ENCODE assay signal across 8 cellular contexts in the genomic region with DNA sequence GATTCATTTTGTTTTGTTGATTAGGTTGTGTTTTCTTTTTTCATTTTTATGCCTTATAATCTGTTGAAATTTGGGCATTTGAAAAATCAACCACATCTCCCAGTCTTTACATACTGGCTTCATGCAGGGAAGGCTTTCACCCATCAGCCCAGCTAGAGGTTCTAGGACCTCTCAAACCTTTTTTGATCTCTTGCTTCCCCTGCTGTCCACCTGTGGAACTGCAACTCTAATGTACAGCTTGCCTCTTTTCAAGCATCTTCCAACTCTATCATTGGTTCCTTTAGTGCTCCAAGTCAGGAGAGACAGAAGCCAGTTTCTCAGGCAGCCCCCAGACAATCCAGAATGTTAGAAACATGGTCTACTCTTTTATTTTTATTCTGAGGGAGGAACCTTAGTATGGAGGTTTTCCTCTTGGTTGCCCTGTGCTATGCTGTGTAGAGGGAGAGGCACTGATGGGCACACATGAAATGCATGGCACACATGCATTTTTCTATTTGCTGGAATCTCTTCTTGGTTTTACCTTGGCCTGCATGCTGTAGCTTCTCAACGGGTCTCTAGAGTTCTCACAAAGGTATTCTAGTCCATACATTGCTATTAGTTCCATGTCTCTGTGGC.
DNase-seq lines count a peak whose midpoint lies in the region; ATAC-seq and TF ChIP-seq lines count a peak whose summit lies in the region.

No MANE protein-coding gene starts in this region.

- intact Hi-C loops in sigmoid colon (cut with DNase I): no loop called here

- H2BK120ac ChIP-seq in H9 (ENCODE audit: low read depth, low read length, poor library complexity, severe bottlenecking): no peak overlapping the region

- no CpG with 5 or more reads among the region's 1 CpG for WGBS in H9 (ENCODE audit: extremely low coverage, insufficient read length, low lambda C conversion rate)
- WGBS in sigmoid colon, 2 donors: 46 to 64% methylated on average over 1 of the region's 1 CpG

- no peak overlapping the region for H2BK15ac ChIP-seq in H9 (ENCODE audit: low read depth, low read length)

- no peak overlapping the region for H3K27ac ChIP-seq in H9 (ENCODE audit: insufficient read length, low read depth, low read length)
- H3K27ac ChIP-seq in sigmoid colon: no peak overlapping the region

- H3K9me3 Mint-ChIP-seq in activated T-cell treated with anti-CD3 and anti-CD28 coated beads, Interleukin-2, amount 50 U/mL, for 72 hours: peaks cover 13 to 17% of the 10 kb centered on the region in 2 donors
- H3K9me3 Mint-ChIP-seq in activated T-cell treated with anti-CD3 and anti-CD28 coated beads, Interleukin-2, amount 50 U/mL, for 4 hours: peaks cover 17% of the 10 kb centered on the region
- H3K9me3 Mint-ChIP-seq in H9 (peaks cover 3 to 11% of the 10 kb centered on the region in 2 experiments; a peak in 4 of 5 replicates), osteocyte (ENCODE audit: unreplicated experiment) (peaks cover 10% of the 10 kb centered on the region)

- H3K9me3 ChIP-seq in H9 (ENCODE audit: control insufficient read depth, low read depth, low read length) (no peaks in the 10 kb centered on the region), sigmoid colon (no peaks in the 10 kb centered on the region)

- no peak overlapping the region for H2AK5ac ChIP-seq in H9 (ENCODE audit: insufficient read length, low read length)

- no peaks in the 10 kb centered on the region for H3K79me1 ChIP-seq in H9 (ENCODE audit: insufficient read depth, low read depth, low read length, poor library complexity, severe bottlenecking)

- H3T11ph ChIP-seq in H9 (ENCODE audit: low read length): no peak overlapping the region

- no peak overlapping the region for H3K9ac ChIP-seq in H9 (ENCODE audit: extremely low read depth, insufficient read length, low read length)

- H3K56ac ChIP-seq in H9 (ENCODE audit: insufficient read length, low read depth, low read length): no peak overlapping the region

- H3K27me3 Mint-ChIP-seq in activated T-cell treated with anti-CD3 and anti-CD28 coated beads, Interleukin-2, amount 50 U/mL, for 72 hours (ENCODE audit: low read depth): peaks cover 5% of the 10 kb centered on the region
- H3K27me3 Mint-ChIP-seq in activated T-cell treated with anti-CD3 and anti-CD28 coated beads, Interleukin-2, amount 50 U/mL, for 4 hours (ENCODE audit: low read depth): peaks cover 3% of the 10 kb centered on the region
- H3K27me3 Mint-ChIP-seq in H9 (ENCODE audit: low read depth) (no peaks in the 10 kb centered on the region), osteocyte (ENCODE audit: unreplicated experiment) (peaks cover 61% of the 10 kb centered on the region)

- no peaks in the 10 kb centered on the region for H3K27me3 ChIP-seq in H9 (ENCODE audit: insufficient read depth, low read length)
- H3K27me3 ChIP-seq in sigmoid colon: no peaks in the 10 kb centered on the region

- H4K5ac ChIP-seq in H9 (ENCODE audit: insufficient read length, low read depth, low read length): no peak overlapping the region

- H4K8ac ChIP-seq in H9 (replicated peaks; ENCODE audit: insufficient read length, low read depth, low read length): no peak overlapping the region

- no peaks in the 10 kb centered on the region for H3K4me1 Mint-ChIP-seq in activated T-cell treated with anti-CD3 and anti-CD28 coated beads, Interleukin-2, amount 50 U/mL, for 72 hours (ENCODE audit: low read depth)
- no peaks in the 10 kb centered on the region for H3K4me1 Mint-ChIP-seq in activated T-cell treated with anti-CD3 and anti-CD28 coated beads, Interleukin-2, amount 50 U/mL, for 4 hours (ENCODE audit: low read depth)
- H3K4me1 Mint-ChIP-seq in H9: no peaks in the 10 kb centered on the region
- H3K4me1 Mint-ChIP-seq in osteocyte (ENCODE audit: unreplicated experiment): no peaks in the 10 kb centered on the region

- H3K18ac ChIP-seq in H9 (ENCODE audit: insufficient read length, low read depth, low read length): no peak overlapping the region

- H3K23me2 ChIP-seq in H9 (ENCODE audit: insufficient read length, low read depth, low read length, poor library complexity, severe bottlenecking): no peaks in the 10 kb centered on the region

- no peak overlapping the region for H2BK12ac ChIP-seq in H9 (ENCODE audit: insufficient read length, low read depth, low read length)

- H3K4me3 ChIP-seq in sigmoid colon: no peak overlapping the region

- peak; percentile 89 for TF ChIP-seq CTCF in H9 (conservative IDR thresholded peaks at IDR 0.05)
- TF ChIP-seq CTCF in osteocyte (IDR thresholded peaks at IDR 0.05): peak; percentile 72
- TF ChIP-seq CTCF in sigmoid colon (IDR thresholded peaks at IDR 0.05): peak in 2 of 4 experiments; percentile 31 to 39

- no peak overlapping the region for H3K27ac Mint-ChIP-seq in activated T-cell treated with anti-CD3 and anti-CD28 coated beads, Interleukin-2, amount 50 U/mL, for 72 hours
- no peak overlapping the region for H3K27ac Mint-ChIP-seq in H9
- no peak overlapping the region for H3K27ac Mint-ChIP-seq in osteocyte (ENCODE audit: unreplicated experiment)

- H3K14ac ChIP-seq in H9 (ENCODE audit: insufficient read depth, low read length): no peak overlapping the region

- H3K23ac ChIP-seq in H9 (ENCODE audit: insufficient read length, low read depth, low read length): no peak overlapping the region

- no peak overlapping the region for H3K4ac ChIP-seq in H9 (ENCODE audit: low read depth, low read length)

- no peak for TF ChIP-seq POLR2A in sigmoid colon (IDR thresholded peaks at IDR 0.05)

- H3K36me3 ChIP-seq in sigmoid colon: no peaks in the 10 kb centered on the region

- peaks cover 0 to 1% of the 10 kb centered on the region in 2 donors for H3K36me3 Mint-ChIP-seq in activated T-cell treated with anti-CD3 and anti-CD28 coated beads, Interleukin-2, amount 50 U/mL, for 72 hours (ENCODE audit: insufficient read depth in 2 of 2)
- H3K36me3 Mint-ChIP-seq in activated T-cell treated with anti-CD3 and anti-CD28 coated beads, Interleukin-2, amount 50 U/mL, for 4 hours (ENCODE audit: insufficient read depth): no peaks in the 10 kb centered on the region
- H3K36me3 Mint-ChIP-seq in H9 (ENCODE audit: insufficient read depth in 1 of 3, low read depth in 3 of 3): peaks cover 0 to 10% (median 2%) of the 10 kb centered on the region in 3 experiments; a peak in 3 of 7 replicates
- peaks cover 3% of the 10 kb centered on the region for H3K36me3 Mint-ChIP-seq in osteocyte (ENCODE audit: unreplicated experiment)

- H4K20me1 ChIP-seq in H9 (ENCODE audit: control insufficient read depth, insufficient read depth, insufficient read length): no peaks in the 10 kb centered on the region

- no peak overlapping the region for H3K4me3 Mint-ChIP-seq in activated T-cell treated with anti-CD3 and anti-CD28 coated beads, Interleukin-2, amount 50 U/mL, for 72 hours
- H3K4me3 Mint-ChIP-seq in activated T-cell treated with anti-CD3 and anti-CD28 coated beads, Interleukin-2, amount 50 U/mL, for 4 hours: no peak overlapping the region
- no peak overlapping the region for H3K4me3 Mint-ChIP-seq in H9
- no peak overlapping the region for H3K4me3 Mint-ChIP-seq in osteocyte (ENCODE audit: unreplicated experiment)

- no peak overlapping the region for H3K4me2 ChIP-seq in H9 (ENCODE audit: insufficient read depth, insufficient read length, low read length)

- H2BK20ac ChIP-seq in H9 (ENCODE audit: low read depth, low read length, poor library complexity, severe bottlenecking): no peak overlapping the region

- no peak overlapping the region for H4K91ac ChIP-seq in H9 (ENCODE audit: insufficient read length, low read depth, low read length)

- DNase-seq in activated T-cell treated with anti-CD3 and anti-CD28 coated beads, Interleukin-2, amount 50 U/mL, for 72 hours: peak; percentile 4 to 13
- no peak for DNase-seq in activated T-cell treated with anti-CD3 and anti-CD28 coated beads, Interleukin-2, amount 50 U/mL, for 4 hours
- DNase-seq in H9: peak; percentile 73
- peak; percentile 7 for DNase-seq in NCI-H526 treated with DMSO at 0.1 percent for 48 hours (lab: John Stamatoyannopoulos, UW)
- peak; percentile 43 to 48 for DNase-seq in dermis microvascular lymphatic vessel endothelial cell (ENCODE audit: low read depth in 2 of 2)
- DNase-seq in osteocyte (ENCODE audit: extremely low spot score, unreplicated experiment): no peak
- no peak for DNase-seq in superior temporal gyrus (ENCODE audit: extremely low spot score)
- no peak for DNase-seq in sigmoid colon

- no peak overlapping the region for H2AFZ ChIP-seq in H9 (ENCODE audit: low read length)

- no peak overlapping the region for H2BK5ac ChIP-seq in H9 (ENCODE audit: insufficient read length, low read length)

- no peaks in the 10 kb centered on the region for H3K4me1 ChIP-seq in H9 (ENCODE audit: insufficient read depth, low read length)
- no peaks in the 10 kb centered on the region for H3K4me1 ChIP-seq in sigmoid colon

- no peak for TF ChIP-seq EP300 in sigmoid colon (IDR thresholded peaks at IDR 0.05)

- no peaks in the 10 kb centered on the region for H3K79me2 ChIP-seq in H9 (ENCODE audit: insufficient read depth, low read length)

- ATAC-seq in activated T-cell treated with anti-CD3 and anti-CD28 coated beads, Interleukin-2, amount 50 U/mL, for 72 hours (replicated peaks in 1 of 2): no peak
- ATAC-seq in activated T-cell treated with anti-CD3 and anti-CD28 coated beads, Interleukin-2, amount 50 U/mL, for 4 hours: no peak

Comparison
In these comparisons a context has a peak if more than half of its experiments do, and no peak if none do; other contexts are left out.
1. DNase-seq: peak in activated T-cell treated with anti-CD3 and anti-CD28 coated beads, Interleukin-2, amount 50 U/mL, for 72 hours (2 of 2), H9 (single experiment), NCI-H526 treated with DMSO at 0.1 percent for 48 hours (single experiment) and dermis microvascular lymphatic vessel endothelial cell (2 of 2); none in activated T-cell treated with anti-CD3 and anti-CD28 coated beads, Interleukin-2, amount 50 U/mL, for 4 hours (single experiment), osteocyte (single experiment), superior temporal gyrus (single experiment) and sigmoid colon (single experiment).